In genomic region chr1:42923367-42924248, GRCh38 we compare ENCODE assay signal across 1 cellular context.
TF ChIP-seq lines count a peak whose summit lies in the region.

No MANE protein-coding gene starts in this region.

TF ChIP-seq in SK-N-SH treated with all-trans-retinoic acid at 6 μM for 48 hours, 23 proteins besides CTCF, POLR2A, EP300 and RAD21 (continued from another document):
- TF ChIP-seq CSRNP3 (CRISPR knock-in tag; IDR thresholded peaks at IDR 0.05), result no peak
- no peak for TF ChIP-seq ZNF70 (CRISPR knock-in tag; IDR thresholded peaks at IDR 0.05)
- no peak for TF ChIP-seq GLIS3 (CRISPR knock-in tag; IDR thresholded peaks at IDR 0.05)
